27 cellular contexts compared by ENCODE assay signal in the genomic region with DNA sequence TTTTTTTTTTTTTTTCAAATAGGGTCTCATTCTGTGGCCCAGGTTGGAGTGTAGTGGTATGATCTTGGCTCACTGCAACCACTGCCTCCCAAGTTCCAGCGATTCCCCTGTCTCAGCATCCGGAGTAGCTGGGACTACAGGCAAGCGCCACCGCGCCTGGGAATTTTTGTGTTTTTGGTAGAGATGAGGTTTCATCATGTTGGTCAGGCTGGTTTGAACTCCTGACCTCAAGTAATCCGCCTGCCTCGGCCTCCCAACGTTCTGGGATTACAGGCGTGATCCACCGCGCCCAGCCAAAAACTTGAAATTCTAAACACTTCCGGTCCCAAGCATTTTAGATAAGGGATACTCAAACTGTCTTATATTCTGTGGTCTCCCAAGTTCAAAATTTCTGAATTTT.
"Had no signal": no experiment of that assay in that cellular context is flagged by ENCODE, and none has a peak within 500 bp of the region (broad histone marks: within the 10 kb centered on the region; RNA-seq: fewer than 3 reads in every experiment).

No MANE protein-coding gene starts in this region.

- H3K9me3 ChIP-seq: colonic mucosa, esophagus muscularis mucosa, esophagus squamous epithelium, gastrocnemius medialis, gastroesophageal sphincter, heart left ventricle, heart right ventricle had no signal

- H3K27ac Mint-ChIP-seq: dendritic cell treated with granulocyte-macrophage colony-stimulating factor and Interleukin-4, amounts not matched to agents 40 ng/mL and 50 ng/mL, for 4 days; effector memory CD8-positive, alpha-beta T cell; endodermal cell had no signal

- H3K36me3 ChIP-seq: colonic mucosa, esophagus muscularis mucosa, esophagus squamous epithelium, gastrocnemius medialis, gastroesophageal sphincter, heart left ventricle, heart right ventricle had no signal

- DNase-seq: colonic mucosa; cortex of kidney; dermis blood vessel endothelial cell; dorsolateral prefrontal cortex; effector CD4-positive, alpha-beta T cell; effector CD8-positive, alpha-beta T cell; effector memory CD4-positive, alpha-beta T cell; effector memory CD8-positive, alpha-beta T cell; endodermal cell; erythroblast; esophagus squamous epithelium; foreskin fibroblast; foreskin keratinocyte; foreskin melanocyte; gastrocnemius medialis; glutamatergic neuron; heart left ventricle; heart right ventricle had no signal

- ATAC-seq: effector memory CD8-positive, alpha-beta T cell; esophagus mucosa; foreskin keratinocyte; gastrocnemius medialis; gastroesophageal sphincter; heart left ventricle; heart right ventricle had no signal

- FAIRE-seq: colon, endothelial cell of umbilical vein, frontal cortex had no signal

- H3K9me3 Mint-ChIP-seq: dendritic cell treated with granulocyte-macrophage colony-stimulating factor and Interleukin-4, amounts not matched to agents 40 ng/mL and 50 ng/mL, for 4 days; endodermal cell had no signal

- H3K4me3 ChIP-seq: colonic mucosa, coronary artery, dorsolateral prefrontal cortex, esophagus muscularis mucosa, esophagus squamous epithelium, gastrocnemius medialis, gastroesophageal sphincter, heart left ventricle, heart right ventricle had no signal

- H3K27me3 Mint-ChIP-seq: dendritic cell treated with granulocyte-macrophage colony-stimulating factor and Interleukin-4, amounts not matched to agents 40 ng/mL and 50 ng/mL, for 4 days; effector memory CD8-positive, alpha-beta T cell had no signal

- H3K4me1 ChIP-seq: colonic mucosa, esophagus muscularis mucosa, esophagus squamous epithelium, foreskin keratinocyte, gastrocnemius medialis, gastroesophageal sphincter, heart left ventricle, heart right ventricle had no signal

- H3K27ac ChIP-seq: colonic mucosa, coronary artery, dorsolateral prefrontal cortex, epithelial cell of prostate, esophagus muscularis mucosa, esophagus squamous epithelium, foreskin keratinocyte, gastrocnemius medialis, gastroesophageal sphincter, heart left ventricle, heart right ventricle had no signal

- H3K27me3 ChIP-seq: colonic mucosa, dorsolateral prefrontal cortex, esophagus muscularis mucosa, esophagus squamous epithelium, foreskin keratinocyte, gastrocnemius medialis, gastroesophageal sphincter, heart left ventricle, heart right ventricle had no signal

- H3K4me3 Mint-ChIP-seq: dendritic cell treated with granulocyte-macrophage colony-stimulating factor and Interleukin-4, amounts not matched to agents 40 ng/mL and 50 ng/mL, for 4 days; effector memory CD8-positive, alpha-beta T cell; endodermal cell had no signal
